Comparison of ENCODE assay signal across 9 cellular contexts in the genomic region with DNA sequence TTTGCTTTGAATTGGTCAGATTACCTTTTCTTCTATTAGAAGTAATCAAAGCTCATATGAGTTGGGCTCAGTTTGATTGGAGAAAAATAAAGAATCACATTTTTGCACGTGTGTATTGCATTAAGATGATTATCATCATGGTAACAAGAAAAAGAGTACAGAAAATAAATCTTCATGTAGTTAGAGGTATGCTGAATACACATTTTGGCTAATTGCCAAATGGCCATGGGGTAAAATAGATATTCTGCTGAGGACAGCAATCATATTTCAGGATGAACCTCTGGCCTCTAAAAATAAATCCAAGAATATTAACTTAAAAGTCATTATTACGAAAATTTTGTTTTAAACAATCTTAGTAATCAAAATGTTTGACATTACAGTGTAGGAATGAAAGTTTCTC.
"Had no signal": no experiment of that assay in that cellular context is flagged by ENCODE, and none has a peak within 500 bp of the region (broad histone marks: within the 10 kb centered on the region; RNA-seq: fewer than 3 reads in every experiment).

No MANE protein-coding gene starts in this region.

- ATAC-seq: HCT116, HepG2 had no signal

- H3K4me1 Mint-ChIP-seq: IgD-negative memory B cell had no signal

- H3K36me3 Mint-ChIP-seq: IgD-negative memory B cell had no signal

- H3K27ac Mint-ChIP-seq: HFFc6, IgD-negative memory B cell had no signal

- H3K4me3 Mint-ChIP-seq: HFFc6, IgD-negative memory B cell had no signal

- H3K36me3 ChIP-seq: HAP-1 had no signal

- H3K4me1 ChIP-seq: HAP-1 had no signal

- FAIRE-seq: HepG2 had no signal

- H3K9ac ChIP-seq: GM23248 had no signal

- H3K27ac ChIP-seq: GM23248, HL-60 had no signal

- H2AFZ ChIP-seq: GM23248 had no signal

- H3K4me3 ChIP-seq: GM23248, HAP-1 had no signal

- DNase-seq: GM23248, GOT3, H7, HFFc6 had no signal
